Comparison of ENCODE assay signal across 27 cellular contexts in the genomic region with DNA sequence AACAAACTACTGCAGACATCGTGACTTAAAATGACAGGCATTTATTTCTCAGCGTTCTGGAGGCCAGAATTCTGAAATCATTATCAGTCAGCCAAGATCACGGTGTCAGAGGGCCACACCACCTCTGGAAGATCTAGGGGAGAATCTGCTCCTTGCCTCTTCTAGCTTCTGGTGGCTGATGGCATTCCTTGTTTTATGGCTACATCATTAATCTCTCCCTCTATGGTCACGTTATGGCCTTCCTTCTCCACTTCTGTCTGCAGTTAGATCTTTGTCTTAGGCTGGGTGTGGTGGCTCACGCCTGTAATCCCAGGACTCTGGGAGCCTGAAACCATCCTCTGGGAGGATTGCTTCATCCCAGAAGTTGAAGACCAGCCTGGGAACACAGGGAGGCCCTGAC. TPM values are rescaled to one million over a fixed set of nuclear protein-coding genes. Genes with fewer than 3 reads are reported as not detected.
A peak's percentile ranks its signal among the peaks of the same experiment; 100 is the strongest.
DNase-seq lines count a peak whose midpoint lies in the region; ATAC-seq and TF ChIP-seq lines count a peak whose summit lies in the region.
"Had no signal": no experiment of that assay in that cellular context is flagged by ENCODE, and none has a peak within 500 bp of the region (broad histone marks: within the 10 kb centered on the region; RNA-seq: fewer than 3 reads in every experiment).

No MANE protein-coding gene starts in this region.

- H3K4me1 ChIP-seq in GM23248 (ENCODE audit: insufficient read depth) (peaks cover 12% of the 10 kb centered on the region; the same call in 1 of the 2 replicates), smooth muscle cell (ENCODE audit: low read depth) (peaks cover 4% of the 10 kb centered on the region)
- H3K4me1 ChIP-seq: left lung had no signal

- no peaks in the 10 kb centered on the region for H3K27me3 Mint-ChIP-seq in CD4-positive, alpha-beta T cell
- H3K27me3 Mint-ChIP-seq: activated B cell treated with CpG ODN at 0.5 μM for 24 hours; activated CD8-positive, alpha-beta memory T cell treated with anti-CD3 and anti-CD28 coated beads, Interleukin-2, amount 10 ng/mL, durations not matched to agents 7 days and 5 days had no signal

- TF ChIP-seq CTCF in smooth muscle cell (IDR thresholded peaks at IDR 0.05; ENCODE audit: borderline replicate concordance, insufficient read depth, poor library complexity, severe bottlenecking): no peak
- TF ChIP-seq CTCF in CD4-positive, alpha-beta T cell (IDR thresholded peaks at IDR 0.05): no peak

- no peaks in the 10 kb centered on the region for H4K20me1 ChIP-seq in GM23248 (ENCODE audit: insufficient read depth)
- peaks cover 21% of the 10 kb centered on the region for H4K20me1 ChIP-seq in smooth muscle cell (ENCODE audit: low read depth)

- peaks cover 3% of the 10 kb centered on the region for H3K36me3 Mint-ChIP-seq in CD4-positive, alpha-beta T cell (ENCODE audit: low read depth)
- H3K36me3 Mint-ChIP-seq: natural killer cell had no signal

- H3K9ac ChIP-seq in GM23248 (no peak overlapping the region), smooth muscle cell (ENCODE audit: low read depth) (no peak overlapping the region)

- H3K9me3 Mint-ChIP-seq in CD4-positive, alpha-beta T cell: no peaks in the 10 kb centered on the region
- H3K9me3 Mint-ChIP-seq: activated B cell treated with CpG ODN at 0.5 μM for 24 hours, natural killer cell had no signal

- no peak overlapping the region for H2AFZ ChIP-seq in GM23248
- no peak overlapping the region for H2AFZ ChIP-seq in smooth muscle cell (ENCODE audit: low read depth)

- intact Hi-C loops in left colon (cut with DNase I, micrococcal nuclease): no loop called here
- intact Hi-C loops in CD4-positive, alpha-beta T cell (cut with DNase I, micrococcal nuclease): loop anchor here in 1 of 2 experiments (10.0 kb wide), 1 partner anchor 51 kb away; no protein-coding TSS in a partner anchor

- POLR2A ChIA-PET in CD4-positive, alpha-beta T cell (lab: Charles Lee): no interaction called here

- CTCF ChIA-PET in CD4-positive, alpha-beta T cell (lab: Charles Lee): interaction anchor here (1.3 kb wide), 1 partner anchor 256 kb away, joined by 3 read pairs; no protein-coding TSS in a partner anchor

- no peak for DNase-seq in GM23248
- DNase-seq in NCI-H82 treated with DMSO at 0.1 percent for 48 hours (lab: John Stamatoyannopoulos, UW; ENCODE audit: unreplicated experiment): peak; percentile 92
- DNase-seq in left colon: no peak
- no peak for DNase-seq in smooth muscle cell (lab: John Stamatoyannopoulos, UW; ENCODE audit: unreplicated experiment)
- DNase-seq in CD4-positive, alpha-beta T cell: no peak
- DNase-seq: activated B cell treated with CpG ODN at 0.5 μM for 24 hours; activated CD4-positive, alpha-beta T cell treated with anti-CD3 and anti-CD28 coated beads, Interleukin-2, amount 50 U/mL, for 1 hour; activated CD8-positive, alpha-beta memory T cell treated with anti-CD3 and anti-CD28 coated beads, Interleukin-2, amount 10 ng/mL, durations not matched to agents 7 days and 5 days; activated naive CD4-positive, alpha-beta T cell treated with Interleukin-2 at 50 U/mL for 16 hours; activated T-cell treated with anti-CD3 and anti-CD28 coated beads, Interleukin-2, amount 50 U/mL, for 48 hours; amygdala; C1 segment of cervical spinal cord; DMS79; effector memory CD4-positive, alpha-beta T cell; hippocampal formation; Karpas-422; left lung; natural killer cell; NCI-H1436 treated with DMSO at 0.1 percent for 48 hours; retina; SHP77 treated with DMSO at 0.1 percent for 48 hours; stimulated activated CD4-positive, alpha-beta T cell treated with anti-CD3 and anti-CD28 coated beads, Interleukin-2, amount 100 ng/mL, for 48 hours; SW 1271; T1000; upper lobe of left lung had no signal

- H3K9me2 ChIP-seq in GM23248 (ENCODE audit: insufficient read depth): no peaks in the 10 kb centered on the region

- H3K4me2 ChIP-seq in GM23248 (ENCODE audit: unreplicated experiment) (no peak overlapping the region), smooth muscle cell (no peak overlapping the region)

- H3K36me3 ChIP-seq in GM23248 (ENCODE audit: low read depth): no peaks in the 10 kb centered on the region
- H3K36me3 ChIP-seq in smooth muscle cell (ENCODE audit: low read depth): no peaks in the 10 kb centered on the region
- H3K36me3 ChIP-seq: left lung, upper lobe of left lung had no signal

- peaks cover 10% of the 10 kb centered on the region; the same call in 1 of the 2 replicates for H3F3A ChIP-seq in GM23248 (ENCODE audit: insufficient read depth)
- H3F3A ChIP-seq in smooth muscle cell (ENCODE audit: low read depth): no peaks in the 10 kb centered on the region

- H3K27ac ChIP-seq in GM23248 (peak overlapping the region; percentile 6; the same call in 1 of the 2 replicates), smooth muscle cell (ENCODE audit: low read depth) (peak overlapping the region; percentile 38)
- no peak overlapping the region for H3K27ac ChIP-seq in CD4-positive, alpha-beta T cell (ENCODE audit: low read depth, low read length)
- H3K27ac ChIP-seq: left lung, upper lobe of left lung had no signal

- no peaks in the 10 kb centered on the region for H3K27me3 ChIP-seq in GM23248 (replicated peaks; ENCODE audit: insufficient read depth)
- no peaks in the 10 kb centered on the region for H3K27me3 ChIP-seq in smooth muscle cell (ENCODE audit: low read depth)
- no peaks in the 10 kb centered on the region for H3K27me3 ChIP-seq in CD4-positive, alpha-beta T cell (ENCODE audit: control insufficient read depth, insufficient read depth, low read length)
- H3K27me3 ChIP-seq: left lung, upper lobe of left lung had no signal

- no peaks in the 10 kb centered on the region for H3K9me3 ChIP-seq in GM23248 (ENCODE audit: low read depth)
- no peaks in the 10 kb centered on the region for H3K9me3 ChIP-seq in smooth muscle cell (replicated peaks; ENCODE audit: low read depth)
- no peaks in the 10 kb centered on the region for H3K9me3 ChIP-seq in CD4-positive, alpha-beta T cell (ENCODE audit: control insufficient read depth, low read length)
- H3K9me3 ChIP-seq: left lung, upper lobe of left lung had no signal

- peaks cover 68% of the 10 kb centered on the region for H3K4me1 Mint-ChIP-seq in CD4-positive, alpha-beta T cell (ENCODE audit: low read depth)

- no peak overlapping the region for H3K4me3 ChIP-seq in GM23248
- H3K4me3 ChIP-seq in smooth muscle cell: no peak overlapping the region
- H3K4me3 ChIP-seq: left lung, upper lobe of left lung had no signal

- in situ Hi-C loops in GM23248 (cut with MboI): no loop called here

- H3K79me2 ChIP-seq in GM23248 (ENCODE audit: insufficient read depth) (peaks cover 91% of the 10 kb centered on the region), smooth muscle cell (ENCODE audit: low read depth) (peaks cover 50% of the 10 kb centered on the region)

- no peak overlapping the region for H3K27ac Mint-ChIP-seq in CD4-positive, alpha-beta T cell
- H3K27ac Mint-ChIP-seq: activated B cell treated with CpG ODN at 0.5 μM for 24 hours; activated CD8-positive, alpha-beta memory T cell treated with anti-CD3 and anti-CD28 coated beads, Interleukin-2, amount 10 ng/mL, durations not matched to agents 7 days and 5 days; natural killer cell had no signal

- ATAC-seq in left colon: peak; percentile 94
- no peak for ATAC-seq in HG02970 (IDR thresholded peaks at IDR 0.05; ENCODE audit: low FRiP score, unreplicated experiment)
- ATAC-seq in HG02759 (IDR thresholded peaks at IDR 0.05; ENCODE audit: unreplicated experiment): no peak
- no peak for ATAC-seq in CD4-positive, alpha-beta T cell (ENCODE audit: poor library complexity)
- ATAC-seq: activated CD8-positive, alpha-beta memory T cell treated with anti-CD3 and anti-CD28 coated beads, Interleukin-2, amount 10 ng/mL, durations not matched to agents 7 days and 5 days; left lung; natural killer cell had no signal

- WGBS in GM23248 (ENCODE audit: low coverage in 1 of 2, low lambda C conversion rate in 2 of 2, missing lambda C conversion rate in 2 of 2), 2 experiments: 27 to 28% methylated on average over 5 of the region's 5 CpGs
- WGBS in smooth muscle cell (ENCODE audit: low lambda C conversion rate): 27% methylated on average over 5 of the region's 5 CpGs

- no peak overlapping the region for H3K4me3 Mint-ChIP-seq in CD4-positive, alpha-beta T cell
- H3K4me3 Mint-ChIP-seq: activated B cell treated with CpG ODN at 0.5 μM for 24 hours; activated CD8-positive, alpha-beta memory T cell treated with anti-CD3 and anti-CD28 coated beads, Interleukin-2, amount 10 ng/mL, durations not matched to agents 7 days and 5 days; natural killer cell had no signal

RNA-seq across cellular contexts. Expression of a gene that starts 8.3 kb away (rescaled TPM):
- 31.7 and 32.3 TPM in 2 replicates for total RNA-seq in GM23248 (2014; rRNA removed; shearing (Covaris generic))
- polyA plus RNA-seq in GM23248 (2016; fragmentation: Nextera tagmentation; extraction: Ambion mirVana) (29.7 and 31.2 TPM in 2 replicates), smooth muscle cell (2.6 and 4.8 TPM in 2 replicates)
- total RNA-seq in left colon (10 to 100 TPM; 18.0 to 20.6 TPM), smooth muscle cell (11.7 and 15.9 TPM in 2 replicates)
- 10 to 100 TPM in 1 of 2 experiments, 1 to 10 TPM in 1; 8.3 to 10.2 TPM for total RNA-seq in CD4-positive, alpha-beta T cell
